ENCODE assay signal across 15 cellular contexts in genomic region chr2:229231885-229232284, GRCh38. TPM values are rescaled to one million over a fixed set of nuclear protein-coding genes. Genes with fewer than 3 reads are reported as not detected.
DNase-seq lines count a peak whose midpoint lies in the region; ATAC-seq and TF ChIP-seq lines count a peak whose summit lies in the region.
"Had no signal": no experiment of that assay in that cellular context is flagged by ENCODE, and none has a peak within 500 bp of the region (broad histone marks: within the 10 kb centered on the region; RNA-seq: fewer than 3 reads in every experiment).

No MANE protein-coding gene starts in this region.

- no peaks in the 10 kb centered on the region for H3K9me2 ChIP-seq in OCI-LY7 (ENCODE audit: insufficient read depth, low read length)

- no peaks in the 10 kb centered on the region for H3K36me3 ChIP-seq in left ventricle myocardium inferior
- no peaks in the 10 kb centered on the region for H3K36me3 ChIP-seq in left lung
- no peaks in the 10 kb centered on the region for H3K36me3 ChIP-seq in upper lobe of left lung
- H3K36me3 ChIP-seq in OCI-LY7 (ENCODE audit: insufficient read depth, low read length), result no peaks in the 10 kb centered on the region
- H3K36me3 ChIP-seq: HAP-1 had no signal

- peak in 1 of 4 donors; percentile 9 for TF ChIP-seq POLR2A in upper lobe of left lung (IDR thresholded peaks at IDR 0.05)

- H3K79me2 ChIP-seq in OCI-LY7 (ENCODE audit: insufficient read depth, low read depth, low read length), result no peaks in the 10 kb centered on the region

- BruUV-seq in OCI-LY7 (replicated peaks; lab: Mats Ljungman, UMichigan), result no TSS peak

- WGBS in upper lobe of left lung, 2 donors, result 59 to 60% methylated on average over 7 of the region's 7 CpGs

- H3K4me3 ChIP-seq in left ventricle myocardium inferior (no peak overlapping the region), left lung (no peak overlapping the region), upper lobe of left lung (no peak overlapping the region), OCI-LY7 (ENCODE audit: low read depth, low read length, poor library complexity, severe bottlenecking) (no peak overlapping the region)
- H3K4me3 ChIP-seq: BLaER1 treated with 17β-estradiol and CSF1 and Interleukin-3, amounts not matched to agents 10 nM and 100 nM; GM23248; HAP-1 had no signal

- ATAC-seq in left lung, result peak; percentile 95
- ATAC-seq in upper lobe of left lung (ENCODE audit: low FRiP score in 2 of 2), result peak; percentile 54 to 80
- ATAC-seq: CD8-positive, alpha-beta T cell; HepG2 had no signal

- no peak for DNase-seq in left ventricle myocardium inferior
- DNase-seq in cardiac septum (ENCODE audit: low spot score), result no peak
- DNase-seq in left lung, result peak in 1 of 2 donors; percentile 55
- peak in 1 of 2 donors; percentile 75 for DNase-seq in upper lobe of left lung
- DNase-seq in effector CD4-positive, alpha-beta T cell, result no peak
- no peak for DNase-seq in OCI-LY7 (ENCODE audit: low spot score)
- DNase-seq: Calu3; CD8-positive, alpha-beta T cell; DMS79 treated with DMSO at 0.1 percent for 48 hours; GF-D8; GM23248 had no signal

- TF ChIP-seq CTCF in left ventricle myocardium inferior (IDR thresholded peaks at IDR 0.05; ENCODE audit: borderline replicate concordance), result no peak
- no peak for TF ChIP-seq CTCF in left lung (IDR thresholded peaks at IDR 0.05)
- TF ChIP-seq CTCF in upper lobe of left lung (IDR thresholded peaks at IDR 0.05), result no peak
- TF ChIP-seq CTCF in OCI-LY7 (conservative IDR thresholded peaks at IDR 0.05; ENCODE audit: low read length), result no peak

- no peaks in the 10 kb centered on the region for H3K9me3 ChIP-seq in left ventricle myocardium inferior (replicated peaks)
- H3K9me3 ChIP-seq in left lung, result no peaks in the 10 kb centered on the region
- H3K9me3 ChIP-seq in upper lobe of left lung, result no peaks in the 10 kb centered on the region
- no peaks in the 10 kb centered on the region for H3K9me3 ChIP-seq in OCI-LY7 (ENCODE audit: low read length)
- H3K9me3 ChIP-seq: HAP-1 had no signal

- TF ChIP-seq EP300 in upper lobe of left lung (IDR thresholded peaks at IDR 0.05), result no peak

- H3K27ac ChIP-seq in left ventricle myocardium inferior (replicated peaks), result peak overlapping the region; percentile 50
- no peak overlapping the region for H3K27ac ChIP-seq in left lung
- peak overlapping the region in 1 of 4 donors; percentile 12 for H3K27ac ChIP-seq in upper lobe of left lung
- no peak overlapping the region for H3K27ac ChIP-seq in OCI-LY7 (ENCODE audit: low read depth, low read length, poor library complexity, severe bottlenecking)
- H3K27ac ChIP-seq: BLaER1 treated with 17β-estradiol and CSF1 and Interleukin-3, amounts not matched to agents 10 nM and 100 nM; GM23248 had no signal

- no peaks in the 10 kb centered on the region for H4K20me1 ChIP-seq in OCI-LY7 (ENCODE audit: insufficient read depth, low read length)
- H4K20me1 ChIP-seq: BLaER1 treated with 17β-estradiol and CSF1 and Interleukin-3, amounts not matched to agents 10 nM and 100 nM had no signal

- H3K27me3 ChIP-seq in left ventricle myocardium inferior (ENCODE audit: low read depth) (no peaks in the 10 kb centered on the region), left lung (no peaks in the 10 kb centered on the region), upper lobe of left lung (no peaks in the 10 kb centered on the region)
- H3K27me3 ChIP-seq: BLaER1 treated with 17β-estradiol and CSF1 and Interleukin-3, amounts not matched to agents 10 nM and 100 nM had no signal

- intact Hi-C loops in left ventricle myocardium inferior (cut with micrococcal nuclease), result no loop called here
- intact Hi-C loops in cardiac septum (cut with DNase I), result no loop called here
- intact Hi-C loops in left lung (cut with DNase I), result no loop called here
- intact Hi-C loops in OCI-LY7 (cut with micrococcal nuclease; ENCODE audit: unreplicated experiment), result no loop called here

- no peak overlapping the region for H3K4me2 ChIP-seq in OCI-LY7 (ENCODE audit: low read length)
- H3K4me2 ChIP-seq: BLaER1 treated with 17β-estradiol and CSF1 and Interleukin-3, amounts not matched to agents 10 nM and 100 nM had no signal

- CTCF ChIA-PET in OCI-LY7 (lab: Charles Lee; ENCODE audit: unreplicated experiment), result no interaction called here

- H2AFZ ChIP-seq in OCI-LY7 (ENCODE audit: low read length), result no peak overlapping the region
- H2AFZ ChIP-seq: GM23248 had no signal

- peaks cover 13% of the 10 kb centered on the region for H3K4me1 ChIP-seq in left ventricle myocardium inferior
- peaks cover 0 to 3% of the 10 kb centered on the region in 2 donors for H3K4me1 ChIP-seq in left lung
- H3K4me1 ChIP-seq in upper lobe of left lung, result peaks cover 0 to 16% (median 3%) of the 10 kb centered on the region in 4 donors
- H3K4me1 ChIP-seq in OCI-LY7 (ENCODE audit: insufficient read depth, low read length, poor library complexity, severe bottlenecking), result no peaks in the 10 kb centered on the region
- H3K4me1 ChIP-seq: BLaER1 treated with 17β-estradiol and CSF1 and Interleukin-3, amounts not matched to agents 10 nM and 100 nM; HAP-1 had no signal

- POLR2A ChIA-PET in OCI-LY7 (lab: Charles Lee), result no interaction called here

RNA-seq across cellular contexts. Expression of gene PID1, which starts 39.2 kb away (rescaled TPM):
- 7.8 TPM for total RNA-seq in left ventricle myocardium inferior
- total RNA-seq in cardiac septum, result 4.3 TPM
- 10 to 100 TPM; 37.0 to 47.8 TPM for total RNA-seq in left lung
- 10 to 100 TPM; 20.8 to 59.7 (median 39.8) TPM for total RNA-seq in upper lobe of left lung
- not detected in 2 replicates for total RNA-seq in OCI-LY7 (2014; rRNA removed; shearing (Covaris generic))
- not detected in 2 replicates for total RNA-seq in OCI-LY7 (2022)
- total RNA-seq: B cell; CD8-positive, alpha-beta T cell had no signal
